26 cellular contexts compared by ENCODE assay signal in genomic region chr22:40808018-40808841, GRCh38. TPM values are rescaled to one million over a fixed set of nuclear protein-coding genes. Genes with fewer than 3 reads are reported as not detected.
DNase-seq lines count a peak whose midpoint lies in the region; ATAC-seq and TF ChIP-seq lines count a peak whose summit lies in the region.
"Had no signal": no experiment of that assay in that cellular context is flagged by ENCODE, and none has a peak within 500 bp of the region (broad histone marks: within the 10 kb centered on the region; RNA-seq: fewer than 3 reads in every experiment).

No MANE protein-coding gene starts in this region.

- no peak for TF ChIP-seq CTCF in IMR-90 (conservative IDR thresholded peaks at IDR 0.05; ENCODE audit: low read depth, low read length)
- TF ChIP-seq CTCF in fibroblast of the aortic adventitia (IDR thresholded peaks at IDR 0.05; ENCODE audit: insufficient read depth, low read length): no peak
- TF ChIP-seq CTCF in tibial artery (IDR thresholded peaks at IDR 0.05): no peak

- no peak for TF ChIP-seq RAD21 in IMR-90 (IDR thresholded peaks at IDR 0.05; ENCODE audit: low read length)

- ATAC-seq in IMR-90 (ENCODE audit: low read depth) (no peak; the same call in 1 of the 2 replicates), T-helper 17 cell (no peak)
- no peak for ATAC-seq in stimulated activated effector memory CD8-positive, alpha-beta T cell treated with anti-CD3 and anti-CD28 coated beads, Interleukin-12 subunit alpha, Interleukin-12 subunit beta, amount 100 ng/mL, for 72 hours
- ATAC-seq: activated CD8-positive, alpha-beta memory T cell treated with anti-CD3 and anti-CD28 coated beads, Interleukin-2, amount 10 ng/mL, durations not matched to agents 7 days and 5 days; activated naive CD8-positive, alpha-beta T cell treated with anti-CD3 and anti-CD28 coated beads, Interleukin-2, amount 50 U/mL, for 24 hours; natural killer cell treated with Interleukin-12 subunit alpha and Interleukin-12 subunit beta and Interleukin-15 and Interleukin-18, amount 100 ng/mL, for 72 hours had no signal

- H3K27ac ChIP-seq in IMR-90 (ENCODE audit: insufficient read depth, low read length): no peak overlapping the region
- no peak overlapping the region for H3K27ac ChIP-seq in tibial artery
- H3K27ac ChIP-seq: dorsolateral prefrontal cortex, epithelial cell of prostate, thyroid gland had no signal

- CTCF ChIA-PET in IMR-90 (lab: Yijun Ruan, JAX): interaction anchor here (0.6 kb wide), 1 partner anchor 57 kb away, joined by 3 read pairs; no protein-coding TSS in a partner anchor

- H2AFZ ChIP-seq in IMR-90 (replicated peaks; ENCODE audit: low read length, poor library complexity): no peak overlapping the region

- no peaks in the 10 kb centered on the region for H3K9me3 Mint-ChIP-seq in stimulated activated effector memory CD8-positive, alpha-beta T cell treated with anti-CD3 and anti-CD28 coated beads, Interleukin-12 subunit alpha, Interleukin-12 subunit beta, amount 100 ng/mL, for 72 hours
- H3K9me3 Mint-ChIP-seq: activated naive CD8-positive, alpha-beta T cell treated with anti-CD3 and anti-CD28 coated beads, Interleukin-2, amount 50 U/mL, for 24 hours; natural killer cell treated with Interleukin-12 subunit alpha and Interleukin-12 subunit beta and Interleukin-15 and Interleukin-18, amount 100 ng/mL, for 72 hours had no signal

- H3K4ac ChIP-seq in IMR-90 (ENCODE audit: low read depth, low read length): no peak overlapping the region

- intact Hi-C loops in IMR-90 (cut with micrococcal nuclease): no loop called here
- intact Hi-C loops in tibial artery (cut with DNase I; ENCODE audit: low total_unique reads): no loop called here

- no peak overlapping the region for H2BK20ac ChIP-seq in IMR-90 (ENCODE audit: low read depth, low read length)

- H3K4me2 ChIP-seq in IMR-90 (ENCODE audit: low read depth, low read length): no peak overlapping the region

- H3K9me3 ChIP-seq in IMR-90 (ENCODE audit: control insufficient read depth, insufficient read depth, low read length) (no peaks in the 10 kb centered on the region), T-helper 17 cell (ENCODE audit: control insufficient read depth, low read length, poor library complexity, severe bottlenecking) (no peaks in the 10 kb centered on the region), tibial artery (no peaks in the 10 kb centered on the region)
- H3K9me3 ChIP-seq: thyroid gland had no signal

- peaks cover 12% of the 10 kb centered on the region for H3K4me1 Mint-ChIP-seq in T-helper 17 cell
- H3K4me1 Mint-ChIP-seq in stimulated activated effector memory CD8-positive, alpha-beta T cell treated with anti-CD3 and anti-CD28 coated beads, Interleukin-12 subunit alpha, Interleukin-12 subunit beta, amount 100 ng/mL, for 72 hours: peaks cover 11% of the 10 kb centered on the region

- H3K56ac ChIP-seq in IMR-90 (ENCODE audit: extremely low read depth, insufficient read depth, low read length): no peak overlapping the region

- peak overlapping the region; percentile 66 for H3K27ac Mint-ChIP-seq in T-helper 17 cell
- H3K27ac Mint-ChIP-seq in stimulated activated effector memory CD8-positive, alpha-beta T cell treated with anti-CD3 and anti-CD28 coated beads, Interleukin-12 subunit alpha, Interleukin-12 subunit beta, amount 100 ng/mL, for 72 hours: peak overlapping the region; percentile 52
- H3K27ac Mint-ChIP-seq: activated CD8-positive, alpha-beta memory T cell treated with anti-CD3 and anti-CD28 coated beads, Interleukin-2, amount 10 ng/mL, durations not matched to agents 7 days and 5 days; activated naive CD8-positive, alpha-beta T cell treated with anti-CD3 and anti-CD28 coated beads, Interleukin-2, amount 50 U/mL, for 24 hours; natural killer cell treated with Interleukin-12 subunit alpha and Interleukin-12 subunit beta and Interleukin-15 and Interleukin-18, amount 100 ng/mL, for 72 hours had no signal

- BruUV-seq in IMR-90 (replicated peaks; lab: Mats Ljungman, UMichigan): no TSS peak

- no peak overlapping the region for H3K4me3 Mint-ChIP-seq in T-helper 17 cell
- H3K4me3 Mint-ChIP-seq in stimulated activated effector memory CD8-positive, alpha-beta T cell treated with anti-CD3 and anti-CD28 coated beads, Interleukin-12 subunit alpha, Interleukin-12 subunit beta, amount 100 ng/mL, for 72 hours: no peak overlapping the region
- H3K4me3 Mint-ChIP-seq: activated CD8-positive, alpha-beta memory T cell treated with anti-CD3 and anti-CD28 coated beads, Interleukin-2, amount 10 ng/mL, durations not matched to agents 7 days and 5 days; activated naive CD8-positive, alpha-beta T cell treated with anti-CD3 and anti-CD28 coated beads, Interleukin-2, amount 50 U/mL, for 24 hours; natural killer cell treated with Interleukin-12 subunit alpha and Interleukin-12 subunit beta and Interleukin-15 and Interleukin-18, amount 100 ng/mL, for 72 hours had no signal

- WGBS in IMR-90 (ENCODE audit: extremely low coverage in 2 of 2, insufficient read length in 1 of 2), 2 experiments: 0% methylated on average over 1 of the region's 6 CpGs; no CpG with 5 or more reads in 1 of the 2 experiments

- H2BK120ac ChIP-seq in IMR-90 (ENCODE audit: low read depth, low read length): no peak overlapping the region

- H3K4me3 ChIP-seq in IMR-90 (ENCODE audit: insufficient read depth, low read depth, low read length) (no peak overlapping the region), fibroblast of the aortic adventitia (ENCODE audit: low read depth, low read length) (no peak overlapping the region), tibial artery (no peak overlapping the region)
- H3K4me3 ChIP-seq: dorsolateral prefrontal cortex, thyroid gland had no signal

- no peaks in the 10 kb centered on the region for H3K27me3 ChIP-seq in IMR-90 (ENCODE audit: control insufficient read depth, insufficient read depth, low read length)
- no peaks in the 10 kb centered on the region for H3K27me3 ChIP-seq in tibial artery
- H3K27me3 ChIP-seq: dorsolateral prefrontal cortex, thyroid gland had no signal

- peaks cover 2% of the 10 kb centered on the region for H3K36me3 Mint-ChIP-seq in T-helper 17 cell (ENCODE audit: low read depth)
- H3K36me3 Mint-ChIP-seq in stimulated activated effector memory CD8-positive, alpha-beta T cell treated with anti-CD3 and anti-CD28 coated beads, Interleukin-12 subunit alpha, Interleukin-12 subunit beta, amount 100 ng/mL, for 72 hours: peaks cover 23% of the 10 kb centered on the region
- H3K36me3 Mint-ChIP-seq: natural killer cell treated with Interleukin-12 subunit alpha and Interleukin-12 subunit beta and Interleukin-15 and Interleukin-18, amount 100 ng/mL, for 72 hours had no signal

- no peak overlapping the region for H2BK15ac ChIP-seq in IMR-90 (ENCODE audit: low read depth, low read length)

- H4K5ac ChIP-seq in IMR-90 (ENCODE audit: low read depth, low read length): no peak overlapping the region

- H3K14ac ChIP-seq in IMR-90 (replicated peaks; ENCODE audit: low read depth, low read length): peak overlapping the region; percentile 74; the same call in 1 of the 2 replicates

- no peak overlapping the region for H3K18ac ChIP-seq in IMR-90 (ENCODE audit: low read depth, low read length)

- no peak overlapping the region for H2AK9ac ChIP-seq in IMR-90 (replicated peaks; ENCODE audit: low read depth, low read length, poor library complexity)

- DNase-seq in IMR-90 (peak; percentile 16), T-helper 17 cell (no peak), fibroblast of the aortic adventitia (ENCODE audit: low read depth) (peak; percentile 6), tibial artery (no peak), GDM1 (lab: John Stamatoyannopoulos, UW) (no peak)
- DNase-seq in stimulated activated effector memory CD8-positive, alpha-beta T cell treated with anti-CD3 and anti-CD28 coated beads, Interleukin-12 subunit alpha, Interleukin-12 subunit beta, amount 100 ng/mL, for 72 hours (ENCODE audit: low spot score in 2 of 2): no peak
- no peak for DNase-seq in stimulated activated CD4-positive, alpha-beta T cell treated with anti-CD3 and anti-CD28 coated beads, Interleukin-12 subunit alpha, Interleukin-12 subunit beta, amount 100 ng/mL, for 4 hours
- DNase-seq: activated CD4-positive, alpha-beta T cell treated with anti-CD3 and anti-CD28 coated beads for 48 hours; activated CD8-positive, alpha-beta memory T cell treated with anti-CD3 and anti-CD28 coated beads, Interleukin-2, amount 10 ng/mL, durations not matched to agents 7 days and 5 days; activated naive CD8-positive, alpha-beta T cell treated with anti-CD3 and anti-CD28 coated beads, Interleukin-2, amount 50 U/mL, for 24 hours; AML-193; COR-L47; dorsolateral prefrontal cortex; HCEC 1CT; midbrain; NCI-H1417; NCI-H774; SIG-M5; stimulated activated CD4-positive, alpha-beta T cell treated with anti-CD3 and anti-CD28 coated beads, Interleukin-2, amount 100 ng/mL, for 24 hours; stimulated activated naive CD4-positive, alpha-beta T cell; thyroid gland had no signal

- H4K8ac ChIP-seq in IMR-90 (ENCODE audit: low read depth in 2 of 2, low read length in 2 of 2): no peak overlapping the region

- H3K36me3 ChIP-seq in IMR-90 (ENCODE audit: control insufficient read depth, insufficient read depth, low read length) (peaks cover 2% of the 10 kb centered on the region), tibial artery (peaks cover 0 to 3% (median 0%) of the 10 kb centered on the region in 3 donors)
- H3K36me3 ChIP-seq: thyroid gland had no signal

- no peaks in the 10 kb centered on the region for H3K27me3 Mint-ChIP-seq in T-helper 17 cell
- H3K27me3 Mint-ChIP-seq: activated CD8-positive, alpha-beta memory T cell treated with anti-CD3 and anti-CD28 coated beads, Interleukin-2, amount 10 ng/mL, durations not matched to agents 7 days and 5 days; activated naive CD8-positive, alpha-beta T cell treated with anti-CD3 and anti-CD28 coated beads, Interleukin-2, amount 50 U/mL, for 24 hours; natural killer cell treated with Interleukin-12 subunit alpha and Interleukin-12 subunit beta and Interleukin-15 and Interleukin-18, amount 100 ng/mL, for 72 hours had no signal

- H2AK5ac ChIP-seq in IMR-90 (ENCODE audit: low read depth, low read length): peak overlapping the region; percentile 49; the same call in 1 of the 2 replicates

- dilution Hi-C loops in IMR-90 (cut with HindIII; ENCODE audit: low sequenced_read_pairs, unreplicated experiment): no loop called here

- H4K91ac ChIP-seq in IMR-90 (ENCODE audit: insufficient read depth, low read depth, low read length): no peak overlapping the region

- H2BK5ac ChIP-seq in IMR-90 (ENCODE audit: low read depth, low read length, poor library complexity, severe bottlenecking): no peak overlapping the region

- POLR2A ChIA-PET in IMR-90 (lab: Charles Lee; ENCODE audit: unreplicated experiment): interaction anchor here (0.6 to 1.0 kb wide), 3 partner anchors 9 to 101 kb away, joined by 3 to 4 read pairs (median 3); partner anchors contain the start of gene SLC25A17

- in situ Hi-C loops in IMR-90 (cut with MboI; ENCODE audit: low sequenced_read_pairs): no loop called here

- H3K9ac ChIP-seq in IMR-90 (ENCODE audit: low read depth, low read length): no peak overlapping the region

- peaks cover 7% of the 10 kb centered on the region for H3K9me1 ChIP-seq in IMR-90 (ENCODE audit: insufficient read depth, low read length)

- 0 out of 2 replicates have a peak, but pooled peaks cover 3% of the 10 kb centered on the region for H4K20me1 ChIP-seq in IMR-90 (ENCODE audit: insufficient read depth, low read length)

- H3K4me1 ChIP-seq in IMR-90 (ENCODE audit: control insufficient read depth, insufficient read depth, low read length): peaks cover 6% of the 10 kb centered on the region
- no peaks in the 10 kb centered on the region for H3K4me1 ChIP-seq in tibial artery

- peaks cover 44 to 65% of the 10 kb centered on the region in 2 experiments for H3K79me1 ChIP-seq in IMR-90 (ENCODE audit: low read depth in 1 of 2, low read length in 2 of 2)

- no peak for TF ChIP-seq POLR2A in IMR-90 (IDR thresholded peaks at IDR 0.05; ENCODE audit: low read depth, low read length)

- no peak overlapping the region for H3K23ac ChIP-seq in IMR-90 (ENCODE audit: low read depth, low read length)

RNA-seq across cellular contexts. Expression of gene SLC25A17, which starts 10.9 kb away (rescaled TPM):
- total RNA-seq in IMR-90 (2012; rRNA removed) (31.7 and 36.0 TPM in 2 replicates), T-helper 17 cell (1 to 10 TPM; 6.9 to 9.0 TPM), fibroblast of the aortic adventitia (ENCODE audit: low replicate concordance) (8.6 and 25.8 TPM in 2 replicates)
- 15.2 and 19.6 TPM in 2 replicates for polyA plus RNA-seq in IMR-90 (2012; rRNA removed)
- 7.3 and 8.4 TPM in 2 replicates for polyA plus RNA-seq in IMR-90 (2012; cell fraction: cytosol; rRNA removed)
- 4.1 and 21.8 TPM in 2 replicates for polyA plus RNA-seq in IMR-90 (2012; cell fraction: nucleus; rRNA removed; ENCODE audit: low replicate concordance)

RNA-seq across cellular contexts. Expression of gene ST13, which starts 48.2 kb away (rescaled TPM):
- total RNA-seq in IMR-90 (2012; rRNA removed) (228 and 235 TPM in 2 replicates), T-helper 17 cell (100 to 1,000 TPM; 114 to 117 TPM), fibroblast of the aortic adventitia (ENCODE audit: low replicate concordance) (154 and 514 TPM in 2 replicates)
- 109 and 115 TPM in 2 replicates for polyA plus RNA-seq in IMR-90 (2012; rRNA removed)
- polyA plus RNA-seq in IMR-90 (2012; cell fraction: cytosol; rRNA removed): 26.1 and 45.7 TPM in 2 replicates
- 4.4 and 54.4 TPM in 2 replicates for polyA plus RNA-seq in IMR-90 (2012; cell fraction: nucleus; rRNA removed; ENCODE audit: low replicate concordance)

RNA-seq across cellular contexts. Expression of gene XPNPEP3, which starts 48.7 kb away (rescaled TPM):
- total RNA-seq in IMR-90 (2012; rRNA removed) (10.9 and 18.1 TPM in 2 replicates), T-helper 17 cell (10 to 100 TPM; 13.8 to 16.0 TPM), fibroblast of the aortic adventitia (ENCODE audit: low replicate concordance) (10.4 and 17.4 TPM in 2 replicates)
- 8.4 and 9.3 TPM in 2 replicates for polyA plus RNA-seq in IMR-90 (2012; rRNA removed)
- polyA plus RNA-seq in IMR-90 (2012; cell fraction: cytosol; rRNA removed): 3.1 and 4.2 TPM in 2 replicates
- 5.4 and 15.8 TPM in 2 replicates for polyA plus RNA-seq in IMR-90 (2012; cell fraction: nucleus; rRNA removed; ENCODE audit: low replicate concordance)

RNA-seq across cellular contexts. Expression of gene DNAJB7, which starts 53.7 kb away (rescaled TPM):
- not detected in 2 replicates for total RNA-seq in IMR-90 (2012; rRNA removed)
- not detected in 2 replicates for polyA plus RNA-seq in IMR-90 (2012; rRNA removed)
- polyA plus RNA-seq in IMR-90 (2012; cell fraction: cytosol; rRNA removed): not detected in 2 replicates
- not detected in 2 replicates for polyA plus RNA-seq in IMR-90 (2012; cell fraction: nucleus; rRNA removed; ENCODE audit: low replicate concordance)
- not detected for total RNA-seq in T-helper 17 cell
- not detected in 2 replicates for total RNA-seq in fibroblast of the aortic adventitia (ENCODE audit: low replicate concordance)
- total RNA-seq: activated CD8-positive, alpha-beta memory T cell treated with anti-CD3 and anti-CD28 coated beads, Interleukin-2, amount 10 ng/mL, durations not matched to agents 7 days and 5 days; dorsolateral prefrontal cortex; glomerular endothelial cell; natural killer cell treated with Interleukin-12 subunit alpha and Interleukin-12 subunit beta and Interleukin-15 and Interleukin-18, amount 100 ng/mL, for 72 hours; posterior vena cava; T-helper 1 cell treated with Interleukin-12 subunit alpha and Interleukin-12 subunit beta and Interleukin-4 antibody, amounts not matched to agents 30 ng/mL and 1 ng/mL, for 36 hours had no signal

Comparison
In these comparisons a context has a peak if more than half of its experiments do, and no peak if none do; other contexts are left out.
1. DNase-seq: peak in IMR-90 (single experiment) and fibroblast of the aortic adventitia (single experiment); none in T-helper 17 cell (0 of 3), stimulated activated effector memory CD8-positive, alpha-beta T cell treated with anti-CD3 and anti-CD28 coated beads, Interleukin-12 subunit alpha, Interleukin-12 subunit beta, amount 100 ng/mL, for 72 hours (0 of 2), tibial artery (0 of 2), stimulated activated CD4-positive, alpha-beta T cell treated with anti-CD3 and anti-CD28 coated beads, Interleukin-12 subunit alpha, Interleukin-12 subunit beta, amount 100 ng/mL, for 4 hours (single experiment) and GDM1 (single experiment).